8 cellular contexts compared by ENCODE assay signal in genomic region chr15:40693904-40694705, GRCh38. TPM values are rescaled to one million over a fixed set of nuclear protein-coding genes. Genes with fewer than 3 reads are reported as not detected.
A peak's percentile ranks its signal among the peaks of the same experiment; 100 is the strongest.
DNase-seq lines count a peak whose midpoint lies in the region; ATAC-seq, FAIRE-seq and TF ChIP-seq lines count a peak whose summit lies in the region.

No MANE protein-coding gene starts in this region.

- WGBS in mammary epithelial cell (ENCODE audit: low coverage, missing lambda C conversion rate), result 35% methylated on average over 29 of the region's 32 CpGs
- WGBS in mesendoderm (ENCODE audit: extremely low coverage, insufficient coverage, low lambda C conversion rate), result no CpG with 5 or more reads among the region's 32 CpGs

- H2BK15ac ChIP-seq in mesendoderm (replicated peaks; ENCODE audit: low read depth), result no peak overlapping the region

- peaks cover 41% of the 10 kb centered on the region for H3K79me2 ChIP-seq in mammary epithelial cell (ENCODE audit: insufficient read depth, low read length)
- peaks cover 3% of the 10 kb centered on the region for H3K79me2 ChIP-seq in mesendoderm (ENCODE audit: control insufficient read depth, insufficient read depth, low read length)

- intact Hi-C loops in Right ventricle myocardium inferior (cut with DNase I), result loop anchor here (10.0 kb wide), 1 partner anchor 179 kb away; no protein-coding TSS in a partner anchor
- intact Hi-C loops in left ventricle myocardium superior (cut with micrococcal nuclease), result no loop called here
- intact Hi-C loops in mammary epithelial cell (cut with micrococcal nuclease), result loop anchor here (1.0 to 10.0 kb wide), 3 partner anchors 88 to 249 kb away; partner anchors contain the start of genes BAHD1 and KNL1
- intact Hi-C loops in posterior vena cava (cut with DNase I), result no loop called here

- H3K18ac ChIP-seq in mesendoderm (ENCODE audit: low read length), result no peak overlapping the region

- peak overlapping the region; percentile 98 for H2AFZ ChIP-seq in mammary epithelial cell (ENCODE audit: low read depth, low read length)

- DNase-seq in Right ventricle myocardium inferior (ENCODE audit: missing footprints) (no peak), left ventricle myocardium superior (no peak), mammary epithelial cell (no peak), mesendoderm (no peak), posterior vena cava (ENCODE audit: low spot score) (no peak), HTR-8/SVneo (ENCODE audit: insufficient read length, low spot score) (no peak), HUDEP-2 (lab: John Stamatoyannopoulos, UW; ENCODE audit: unreplicated experiment in 76 of 76) (no peak)

- no peak for FAIRE-seq in HTR-8/SVneo (lab: Jason Lieb, UNC)

- H3K36me3 Mint-ChIP-seq in IgD-negative memory B cell, result no peaks in the 10 kb centered on the region

- H3K9me3 Mint-ChIP-seq in IgD-negative memory B cell, result no peaks in the 10 kb centered on the region

- H3K4me3 Mint-ChIP-seq in IgD-negative memory B cell, result peak overlapping the region; percentile 96 to 99 (median 98)

- CTCF ChIA-PET in mammary epithelial cell (lab: Charles Lee; ENCODE audit: low non-redundant PET), result no interaction called here

- H3K4ac ChIP-seq in mesendoderm (ENCODE audit: low read depth, low read length), result no peak overlapping the region

- H2BK5ac ChIP-seq in mesendoderm (ENCODE audit: low read length), result no peak overlapping the region

- H4K5ac ChIP-seq in mesendoderm (ENCODE audit: low read length), result no peak overlapping the region

- no peak for TF ChIP-seq CTCF in mammary epithelial cell (conservative IDR thresholded peaks at IDR 0.05 in 1 of 2, IDR thresholded peaks at IDR 0.05 in 1 of 2; ENCODE audit: extremely low read depth in 1 of 2, insufficient read depth in 1 of 2, low read depth in 1 of 2, low read length in 2 of 2)

- H3K27me3 ChIP-seq in mammary epithelial cell (ENCODE audit: insufficient read depth, low read length) (no peaks in the 10 kb centered on the region), mesendoderm (ENCODE audit: insufficient read depth, low read length, poor library complexity) (no peaks in the 10 kb centered on the region)

- H3K4me1 Mint-ChIP-seq in IgD-negative memory B cell, result peaks cover 10 to 22% (median 14%) of the 10 kb centered on the region in 3 donors

- no peak overlapping the region for H4K8ac ChIP-seq in mesendoderm (ENCODE audit: low read depth, low read length)

- H3K27ac Mint-ChIP-seq in IgD-negative memory B cell, result peak overlapping the region; percentile 98 to 100 (median 98)

- H3K36me3 ChIP-seq in mammary epithelial cell (ENCODE audit: insufficient read depth, low read length) (peaks cover 3% of the 10 kb centered on the region), mesendoderm (ENCODE audit: control insufficient read depth, insufficient read depth, low read length) (no peaks in the 10 kb centered on the region)

- in situ Hi-C loops in mammary epithelial cell (cut with MboI; ENCODE audit: low sequenced_read_pairs in 2 of 2), result no loop called here

- H3K4me3 ChIP-seq in mammary epithelial cell (replicated peaks in 1 of 3; ENCODE audit: insufficient read depth in 1 of 3, low read depth in 2 of 3, low read length in 3 of 3) (peak overlapping the region; percentile 66 to 97 (median 75)), mesendoderm (ENCODE audit: low read length) (peak overlapping the region; percentile 88)

- no peaks in the 10 kb centered on the region for H3K9me3 ChIP-seq in mammary epithelial cell (replicated peaks; ENCODE audit: insufficient read depth, low read length)

- H3K27ac ChIP-seq in mammary epithelial cell (ENCODE audit: insufficient read depth, low read depth, low read length) (peak overlapping the region; percentile 91), mesendoderm (ENCODE audit: low read depth, low read length) (peak overlapping the region; percentile 20)

- H3K4me2 ChIP-seq in mammary epithelial cell (ENCODE audit: insufficient read depth, low read depth, low read length) (peak overlapping the region; percentile 92), mesendoderm (ENCODE audit: low read length) (peak overlapping the region; percentile 91)

- peak overlapping the region; percentile 96 for H3K56ac ChIP-seq in mesendoderm (ENCODE audit: low read length)

- TSS peak; percentile 66 for BruUV-seq in mammary epithelial cell (replicated peaks; lab: Mats Ljungman, UMichigan)

- H4K20me1 ChIP-seq in mammary epithelial cell (ENCODE audit: insufficient read depth, low read length), result no peaks in the 10 kb centered on the region

- no peak overlapping the region for H3K23ac ChIP-seq in mesendoderm (ENCODE audit: low read length)

- no peak overlapping the region for H2BK120ac ChIP-seq in mesendoderm (ENCODE audit: low read depth, low read length)

- peaks cover 8% of the 10 kb centered on the region for H3K4me1 ChIP-seq in mammary epithelial cell (ENCODE audit: insufficient read depth, low read length)
- H3K4me1 ChIP-seq in mesendoderm (ENCODE audit: control insufficient read depth, low read depth, low read length), result no peaks in the 10 kb centered on the region

- dilution Hi-C loops in mammary epithelial cell (cut with HindIII; ENCODE audit: low sequenced_read_pairs), result no loop called here

- no peaks in the 10 kb centered on the region for H3K79me1 ChIP-seq in mesendoderm (ENCODE audit: low read length)

- H3K9ac ChIP-seq in mammary epithelial cell (ENCODE audit: insufficient read depth, low read length) (peak overlapping the region; percentile 93), mesendoderm (ENCODE audit: low read length) (peak overlapping the region; percentile 97)

- ATAC-seq in Right ventricle myocardium inferior, result peak; percentile 9
- ATAC-seq in left ventricle myocardium superior, result no peak

- no peak overlapping the region for H2AK5ac ChIP-seq in mesendoderm (ENCODE audit: low read length)

- H3K27me3 Mint-ChIP-seq in IgD-negative memory B cell, result no peaks in the 10 kb centered on the region

RNA-seq across cellular contexts. Expression of gene RAD51, which starts 0.9 kb away (rescaled TPM):
- 2.0 TPM for total RNA-seq in Right ventricle myocardium inferior
- total RNA-seq in left ventricle myocardium superior, result 1.5 TPM
- polyA plus RNA-seq in IgD-negative memory B cell, result 0.45 TPM
- total RNA-seq in mammary epithelial cell, result 10 to 100 TPM in 1 of 2 donors, 1 to 10 TPM in 1; 1.5 to 22.6 TPM
- 19.2 TPM for polyA plus RNA-seq in mammary epithelial cell
- polyA minus RNA-seq in mammary epithelial cell, result 26.6 TPM
- 18.9 TPM for polyA plus RNA-seq in mesendoderm (2013, experiment 1 of 2)
- 18.2 TPM for polyA plus RNA-seq in mesendoderm (2013, experiment 2 of 2)
- total RNA-seq in posterior vena cava, result 1 to 10 TPM in 1 of 2 donors, under 1 TPM in 1; 0.52 to 1.0 TPM

Comparison
In these comparisons a context has a peak if more than half of its experiments do, and no peak if none do; other contexts are left out.
1. intact Hi-C loops: an anchor here in Right ventricle myocardium inferior (10.0 kb wide) and mammary epithelial cell (1.0 to 10.0 kb wide); none called in left ventricle myocardium superior and posterior vena cava.